In the genomic region with DNA sequence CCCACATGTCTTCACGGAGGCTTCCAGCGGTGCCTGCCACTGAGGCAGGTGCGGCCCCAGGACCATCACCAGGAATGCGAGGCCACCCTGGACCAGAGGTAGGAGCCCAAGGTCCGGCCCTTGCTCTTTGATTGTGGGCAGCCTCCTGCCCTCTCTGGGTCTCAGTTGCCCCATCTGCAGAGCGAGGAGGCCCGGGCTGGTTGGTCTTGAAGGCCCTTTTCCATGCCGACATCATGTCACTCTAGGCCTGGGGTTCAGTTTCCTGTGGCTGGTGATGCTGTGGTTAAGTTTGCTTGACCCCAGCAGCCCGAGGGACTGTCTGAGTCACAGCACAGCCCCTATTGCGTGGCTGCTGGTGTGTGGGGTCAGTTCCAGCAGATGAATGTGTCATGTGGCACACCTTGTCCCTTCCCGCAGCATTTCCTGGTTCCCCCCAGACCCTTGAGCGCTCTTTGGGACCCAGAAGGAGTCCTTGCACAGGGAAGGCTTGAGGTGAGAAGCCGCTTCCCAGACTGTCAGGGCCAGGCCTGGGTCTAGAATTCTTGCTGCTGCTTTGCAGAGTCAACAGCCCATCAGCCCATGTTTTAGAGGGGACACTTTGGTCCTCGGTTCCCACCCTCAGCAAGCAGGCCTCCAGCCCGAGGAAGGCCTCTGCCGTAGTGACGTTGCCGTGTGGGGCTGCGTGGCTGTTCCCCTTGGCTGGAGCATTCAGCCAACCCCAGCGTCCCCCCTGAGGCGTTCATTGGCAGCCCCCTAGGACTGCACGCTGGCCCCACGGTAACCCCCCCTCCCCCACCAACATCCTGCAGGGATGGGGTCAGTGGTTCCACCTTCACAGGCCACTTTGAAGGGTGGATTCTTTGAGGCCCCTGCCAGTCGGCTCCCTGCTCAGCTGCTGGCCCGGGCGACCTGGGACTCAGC, we compare ENCODE assay signal across 24 cellular contexts. TPM values are rescaled to one million over a fixed set of nuclear protein-coding genes. Genes with fewer than 3 reads are reported as not detected.
DNase-seq lines count a peak whose midpoint lies in the region; ATAC-seq, FAIRE-seq and TF ChIP-seq lines count a peak whose summit lies in the region.
"Had no signal": no experiment of that assay in that cellular context is flagged by ENCODE, and none has a peak within 500 bp of the region (broad histone marks: within the 10 kb centered on the region; RNA-seq: fewer than 3 reads in every experiment).

No MANE protein-coding gene starts in this region.

- H3K36me3 Mint-ChIP-seq in CD4-positive, alpha-beta T cell (ENCODE audit: low read depth): no peaks in the 10 kb centered on the region

- no TSS peak for BruUV-seq in GM12878 (replicated peaks; lab: Mats Ljungman, UMichigan)

- H3K27ac ChIP-seq in GM12878 (ENCODE audit: control insufficient read depth, insufficient read depth) (no peak overlapping the region), stomach (peak overlapping the region in 3 of 5 donors; percentile 26 to 74 (median 47))
- H3K27ac ChIP-seq in CD4-positive, alpha-beta T cell (ENCODE audit: low read depth, low read length): no peak overlapping the region
- H3K27ac ChIP-seq: colonic mucosa had no signal

- SMC1A ChIA-PET in GM12878 (lab: Charles Lee; ENCODE audit: uncharacterized antibody, unreplicated experiment): no interaction called here

- peaks cover 7% of the 10 kb centered on the region for H3K4me1 Mint-ChIP-seq in CD4-positive, alpha-beta T cell (ENCODE audit: low read depth)

- no peaks in the 10 kb centered on the region for H3K79me2 ChIP-seq in GM12878 (ENCODE audit: control insufficient read depth, insufficient read depth, low read length)

- RAD21 ChIA-PET in GM12878 (lab: Charles Lee; ENCODE audit: unreplicated experiment): no interaction called here

- H3K4me3 Mint-ChIP-seq in CD4-positive, alpha-beta T cell: no peak overlapping the region
- H3K4me3 Mint-ChIP-seq: activated T-helper 17 cell treated with anti-CD3 and anti-CD28 coated beads, Interleukin-2, amount 50 U/mL, for 72 hours; WTC11 had no signal

- H3K27me3 ChIP-seq in GM12878 (replicated peaks in 1 of 2; ENCODE audit: control insufficient read depth in 2 of 2, insufficient read depth in 2 of 2, low read length in 1 of 2) (no peaks in the 10 kb centered on the region), stomach (no peaks in the 10 kb centered on the region)
- no peaks in the 10 kb centered on the region for H3K27me3 ChIP-seq in CD4-positive, alpha-beta T cell (ENCODE audit: control insufficient read depth, insufficient read depth, low read length)
- H3K27me3 ChIP-seq: colonic mucosa had no signal

- H3K9me3 ChIP-seq in GM12878 (replicated peaks; ENCODE audit: control insufficient read depth, insufficient read depth, low read length): no peaks in the 10 kb centered on the region
- H3K9me3 ChIP-seq in stomach: no peaks in the 10 kb centered on the region
- no peaks in the 10 kb centered on the region for H3K9me3 ChIP-seq in CD4-positive, alpha-beta T cell (ENCODE audit: control insufficient read depth, low read length)
- H3K9me3 ChIP-seq: colonic mucosa had no signal

- no peaks in the 10 kb centered on the region for H3K36me3 ChIP-seq in GM12878 (ENCODE audit: control insufficient read depth in 2 of 2, insufficient read depth in 2 of 2, low read length in 1 of 2)
- peaks cover 0 to 31% (median 11%) of the 10 kb centered on the region in 4 donors for H3K36me3 ChIP-seq in stomach
- H3K36me3 ChIP-seq: colonic mucosa had no signal

- H3K27ac Mint-ChIP-seq in CD4-positive, alpha-beta T cell: no peak overlapping the region
- H3K27ac Mint-ChIP-seq: activated T-helper 17 cell treated with anti-CD3 and anti-CD28 coated beads, Interleukin-2, amount 50 U/mL, for 72 hours had no signal

- H3K4me1 ChIP-seq in GM12878 (ENCODE audit: control insufficient read depth, insufficient read depth, low read length) (peaks cover 5% of the 10 kb centered on the region), stomach (peaks cover 7 to 19% (median 13%) of the 10 kb centered on the region in 4 donors)
- H3K4me1 ChIP-seq: colonic mucosa had no signal

- H2AFZ ChIP-seq in GM12878 (ENCODE audit: control insufficient read depth, low read depth, low read length): no peak overlapping the region

- TF ChIP-seq RAD21 in GM12878 (IDR thresholded peaks at IDR 0.05; ENCODE audit: insufficient read depth, low read depth, low read length): no peak

- TF ChIP-seq POLR2A in GM12878 (IDR thresholded peaks at IDR 0.05; ENCODE audit: low read depth, low read length) (no peak), stomach (IDR thresholded peaks at IDR 0.05) (no peak)

- H4K20me1 ChIP-seq in GM12878 (ENCODE audit: control insufficient read depth, insufficient read depth): no peaks in the 10 kb centered on the region

- no peak overlapping the region for H3K9ac ChIP-seq in GM12878 (ENCODE audit: control insufficient read depth, insufficient read depth, low read length)

- 61% methylated on average over 26 of the region's 26 CpGs for WGBS in GM12878 (ENCODE audit: insufficient coverage, insufficient replicate concordance, low lambda C conversion rate, missing lambda C conversion rate)
- 81 to 91% (median 88%) methylated on average over 15 to 26 of the region's 26 CpGs for WGBS in stomach, 5 donors

- H3K4me2 ChIP-seq in GM12878 (ENCODE audit: control insufficient read depth, insufficient read depth): no peak overlapping the region

- ATAC-seq in GM12878: peak; percentile 33; the same call in 2 of the 3 replicates
- no peak for ATAC-seq in HG03565 (IDR thresholded peaks at IDR 0.05; ENCODE audit: unreplicated experiment)
- no peak for ATAC-seq in CD4-positive, alpha-beta T cell (ENCODE audit: poor library complexity)
- ATAC-seq: activated T-helper 17 cell treated with anti-CD3 and anti-CD28 coated beads, Interleukin-2, amount 50 U/mL, for 72 hours; Right ventricle myocardium inferior; WTC11 had no signal

- intact Hi-C loops in GM12878 (cut with micrococcal nuclease; ENCODE audit: unreplicated experiment): loop anchor here (5.0 kb wide), 1 partner anchor 108 kb away; no protein-coding TSS in a partner anchor
- intact Hi-C loops in stomach (cut with DNase I; ENCODE audit: low total_unique reads): loop anchor here (5.0 kb wide), 2 partner anchors 108 to 127 kb away; no protein-coding TSS in a partner anchor
- intact Hi-C loops in CD4-positive, alpha-beta T cell (cut with DNase I, micrococcal nuclease): loop anchor here (5.0 to 10.0 kb wide), 3 partner anchors 107 to 1100 kb away; no protein-coding TSS in a partner anchor

- TF ChIP-seq EP300 in GM12878 (IDR thresholded peaks at IDR 0.05; ENCODE audit: borderline replicate concordance in 1 of 2, control insufficient read depth in 1 of 2, low read depth in 2 of 2, low read length in 2 of 2) (no peak), stomach (IDR thresholded peaks at IDR 0.05) (no peak)

- no peaks in the 10 kb centered on the region for H3K27me3 Mint-ChIP-seq in CD4-positive, alpha-beta T cell
- H3K27me3 Mint-ChIP-seq: activated T-helper 17 cell treated with anti-CD3 and anti-CD28 coated beads, Interleukin-2, amount 50 U/mL, for 72 hours had no signal

- POLR2A ChIA-PET in GM12878 (lab: Charles Lee): no interaction called here
- POLR2A ChIA-PET in CD4-positive, alpha-beta T cell (lab: Charles Lee): no interaction called here

- no peak for FAIRE-seq in GM12878 (lab: Jason Lieb, UNC)
- FAIRE-seq: GM18507, GM19239 had no signal

- no peak overlapping the region for H3K4me3 ChIP-seq in GM12878
- no peak overlapping the region for H3K4me3 ChIP-seq in stomach
- H3K4me3 ChIP-seq: colonic mucosa had no signal

- CTCF ChIA-PET in GM12878 (lab: Yijun Ruan, JAX): interaction anchor here (1.1 to 6.4 kb wide), 2 partner anchors 127 to 495 kb away, joined by 4 to 96 read pairs; no protein-coding TSS in a partner anchor
- CTCF ChIA-PET in CD4-positive, alpha-beta T cell (lab: Charles Lee): no interaction called here

- no peak for TF ChIP-seq CTCF in GM12878 (IDR thresholded peaks at IDR 0.05 in 2 of 3, conservative IDR thresholded peaks at IDR 0.05 in 1 of 3; ENCODE audit: control insufficient read depth in 2 of 3, extremely low read depth in 1 of 3, insufficient read depth in 1 of 3, low read depth in 3 of 3, low read length in 3 of 3)
- TF ChIP-seq CTCF in stomach (IDR thresholded peaks at IDR 0.05): no peak
- no peak for TF ChIP-seq CTCF in CD4-positive, alpha-beta T cell (IDR thresholded peaks at IDR 0.05)

- in situ Hi-C loops in GM12878 (cut with MboI): loop anchor here (5.0 kb wide), 1 partner anchor 122 kb away; no protein-coding TSS in a partner anchor

- H3K9me3 Mint-ChIP-seq in CD4-positive, alpha-beta T cell: no peaks in the 10 kb centered on the region
- H3K9me3 Mint-ChIP-seq: activated T-helper 17 cell treated with anti-CD3 and anti-CD28 coated beads, Interleukin-2, amount 50 U/mL, for 72 hours had no signal

- peak; percentile 61 for DNase-seq in HT1080 (ENCODE audit: low read depth)
- DNase-seq in GM12878 (ENCODE audit: low read depth, low spot score): no peak
- DNase-seq in hepatic stellate cell (ENCODE audit: low spot score): peak; percentile 57
- no peak for DNase-seq in stomach
- no peak for DNase-seq in activated gamma-delta T cell treated with Interleukin-2 at 50 U/mL for 16 hours
- no peak for DNase-seq in CD4-positive, alpha-beta T cell
- no peak for DNase-seq in NCI-H1417 treated with DMSO at 0.1 percent for 48 hours (lab: John Stamatoyannopoulos, UW)
- DNase-seq: Calu3, colonic mucosa, hippocampal formation, Karpas-422, kidney glomerular epithelial cell, NCI-H1436 treated with DMSO at 0.1 percent for 48 hours, NCI-H2227 treated with DMSO at 0.1 percent for 48 hours, occipital lobe, T-helper 1 cell, trophoblast cell had no signal

RNA-seq across cellular contexts. Expression of gene HMCN2, which starts 31.0 kb away (rescaled TPM):
- 0.23 and 0.48 TPM in 2 replicates for total RNA-seq in HT1080 (2014; rRNA removed; shearing (Covaris generic))
- polyA plus RNA-seq in HT1080 (2015; cell fraction: cytosol; rRNA removed): 0.67 and 0.72 TPM in 2 replicates
- polyA plus RNA-seq in HT1080 (2015; cell fraction: nucleus; rRNA removed): 1.5 TPM in 2 replicates
- not detected in 2 replicates for total RNA-seq in GM12878 (2013; cell fraction: nucleolus; rRNA removed)
- total RNA-seq in GM12878 (2014; rRNA removed) (not detected in 2 replicates), GM12878 (2014; rRNA removed; fragmentation: Illumina TruSeq; extraction: Trizol) (not detected in 2 replicates), GM12878 (2021) (not detected in 2 replicates), stomach (10 to 100 TPM in 1 of 5 donors, 1 to 10 TPM in 4; 1.7 to 21.1 (median 7.5) TPM)
- polyA plus RNA-seq in GM12878 (2011; ENCODE audit: low read depth): not detected
- polyA plus RNA-seq in GM12878 (2011; rRNA removed) (0.04 TPM in 1 of 2 replicates, not detected in the other), GM12878 (2014; fragmentation: Illumina TruSeq; extraction: Trizol) (not detected in 2 replicates), GM12878 (2014; fragmentation: Nextera tagmentation; extraction: Ambion mirVana) (not detected), GM12878 (2014; rRNA removed) (not detected in 2 replicates), GM12878 (2016; fragmentation: Nextera tagmentation; extraction: Ambion mirVana) (not detected), stomach (1 to 10 TPM; 1.1 to 7.3 (median 1.2) TPM)
- polyA plus RNA-seq in GM12878 (2011; cell fraction: cytosol; rRNA removed): under 0.01 and 0.02 TPM in 2 replicates
- polyA plus RNA-seq in GM12878 (2011; cell fraction: nucleus; rRNA removed): 0.18 and 0.20 TPM in 2 replicates
- polyA plus RNA-seq in GM12878 (2012): 0.01 TPM in 1 of 2 replicates, not detected in the other
- not detected in 2 replicates for polyA minus RNA-seq in GM12878 (2011; rRNA and poly(A)+ RNA removed)
- polyA minus RNA-seq in GM12878 (2011; cell fraction: cytosol; rRNA and poly(A)+ RNA removed): not detected in 2 replicates
- polyA minus RNA-seq in GM12878 (2011; cell fraction: nucleus; rRNA and poly(A)+ RNA removed): under 0.01 TPM in 1 of 2 replicates, not detected in the other
- total RNA-seq in CD4-positive, alpha-beta T cell: not detected
- total RNA-seq: activated CD8-positive, alpha-beta memory T cell treated with anti-CD3 and anti-CD28 coated beads for 36 hours; activated T-helper 17 cell treated with anti-CD3 and anti-CD28 coated beads, Interleukin-2, amount 50 U/mL, for 72 hours; Calu3; occipital lobe had no signal

Comparison
In these comparisons a context has a peak if more than half of its experiments do, and no peak if none do; other contexts are left out.
1. DNase-seq: peak in HT1080 (single experiment) and hepatic stellate cell (single experiment); none in GM12878 (single experiment), stomach (single experiment), activated gamma-delta T cell treated with Interleukin-2 at 50 U/mL for 16 hours (single experiment), CD4-positive, alpha-beta T cell (0 of 10) and NCI-H1417 treated with DMSO at 0.1 percent for 48 hours (single experiment).
2. H3K27ac ChIP-seq: peak in stomach (3 of 5); none in GM12878 (single experiment) and CD4-positive, alpha-beta T cell (single experiment).